In the genomic region with DNA sequence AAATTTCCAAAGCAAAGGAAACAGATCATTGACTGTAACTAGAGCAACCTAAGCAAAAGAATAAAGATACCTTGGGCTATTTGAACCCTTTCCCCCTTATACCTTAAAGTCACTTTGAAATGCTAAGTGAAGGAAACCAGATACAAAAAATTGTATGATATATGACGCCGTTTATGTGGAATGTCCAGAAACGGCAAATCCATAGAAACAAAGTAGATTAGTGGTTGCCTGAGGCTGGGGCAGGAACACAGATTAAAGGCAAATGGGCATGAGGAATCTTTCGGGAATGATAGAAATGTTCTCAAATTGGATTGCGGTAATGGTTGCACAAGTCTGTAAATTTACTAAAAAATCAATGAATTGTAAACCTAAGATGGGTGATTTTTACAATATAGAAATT, we compare ENCODE assay signal across 16 cellular contexts.
A peak's percentile ranks its signal among the peaks of the same experiment; 100 is the strongest.
DNase-seq lines count a peak whose midpoint lies in the region; ATAC-seq, FAIRE-seq and TF ChIP-seq lines count a peak whose summit lies in the region.
"Had no signal": no experiment of that assay in that cellular context is flagged by ENCODE, and none has a peak within 500 bp of the region (broad histone marks: within the 10 kb centered on the region; RNA-seq: fewer than 3 reads in every experiment).

No MANE protein-coding gene starts in this region.

- H3K36me3 ChIP-seq in hepatocyte (replicated peaks; ENCODE audit: insufficient read depth, low read depth) (no peaks in the 10 kb centered on the region), heart left ventricle (no peaks in the 10 kb centered on the region)

- no peaks in the 10 kb centered on the region for H4K20me1 ChIP-seq in hepatocyte (ENCODE audit: insufficient read depth, poor library complexity, severe bottlenecking)

- POLR2A ChIA-PET in A549 (lab: Yijun Ruan, JAX): interaction anchor here (1.6 kb wide), 1 partner anchor 9 kb away, joined by 6 read pairs; no protein-coding TSS in a partner anchor

- no peak overlapping the region for H2AFZ ChIP-seq in hepatocyte

- H3K9me3 ChIP-seq in A549 (no peaks in the 10 kb centered on the region), hepatocyte (ENCODE audit: low read depth) (no peaks in the 10 kb centered on the region), heart left ventricle (peaks cover 0 to 5% (median 0%) of the 10 kb centered on the region in 12 donors)

- TF ChIP-seq RAD21 in A549 (conservative IDR thresholded peaks at IDR 0.05 in 1 of 2, IDR thresholded peaks at IDR 0.05 in 1 of 2): no peak

- TF ChIP-seq CTCF in A549 (IDR thresholded peaks at IDR 0.05) (no peak), hepatocyte (IDR thresholded peaks at IDR 0.05; ENCODE audit: poor library complexity) (no peak), heart left ventricle (IDR thresholded peaks at IDR 0.05) (no peak)

- peak in 1 of 2 experiments; percentile 43; a peak in 1 of 5 replicates for TF ChIP-seq EP300 in A549 (IDR thresholded peaks at IDR 0.05)

- no peak for FAIRE-seq in A549 (lab: Jason Lieb, UNC)

- DNase-seq in A549 (ENCODE audit: low read depth in 1 of 2, low spot score in 1 of 2) (peak in 1 of 2 experiments; percentile 42), HPDE6-E6E7 (ENCODE audit: extremely low spot score) (peak; percentile 22), amniotic epithelial cell (ENCODE audit: low read depth) (peak; percentile 99), hepatocyte (ENCODE audit: low spot score) (no peak), heart left ventricle (no peak), T-helper 9 cell (no peak)
- DNase-seq: activated CD4-positive, alpha-beta T cell treated with anti-CD3 and anti-CD28 coated beads, Interleukin-2, amount 10 ng/mL, durations not matched to agents 24 days and 14 days; activated effector memory CD4-positive, alpha-beta T cell treated with anti-CD3 and anti-CD28 coated beads, Interleukin-2, amount 50 U/mL, for 16 hours; AML-193; cortex of kidney; H7; Karpas-422; NCI-H446; SIG-M5 had no signal

- no peaks in the 10 kb centered on the region for H3K9me2 ChIP-seq in hepatocyte (replicated peaks; ENCODE audit: insufficient read depth)

- H3K4me1 ChIP-seq in A549 (peaks cover 27% of the 10 kb centered on the region; the same call in 2 of the 3 replicates), hepatocyte (ENCODE audit: insufficient read depth) (no peaks in the 10 kb centered on the region), heart left ventricle (peaks cover 0 to 24% (median 10%) of the 10 kb centered on the region in 12 donors)

- H3K4me2 ChIP-seq in A549 (peak overlapping the region; percentile 36), hepatocyte (peak overlapping the region; percentile 29)

- peak overlapping the region; percentile 51 to 75; a peak in 5 of 6 replicates for H3K27ac ChIP-seq in A549
- H3K27ac ChIP-seq in hepatocyte: peak overlapping the region; percentile 88
- H3K27ac ChIP-seq in heart left ventricle: peak overlapping the region in 5 of 12 donors; percentile 28 to 47 (median 30)

- no peaks in the 10 kb centered on the region for H3K79me2 ChIP-seq in hepatocyte

- H3K27me3 ChIP-seq in hepatocyte (no peaks in the 10 kb centered on the region), heart left ventricle (no peaks in the 10 kb centered on the region)

- CTCF ChIA-PET in A549 (lab: Yijun Ruan, JAX): interaction anchor here (2.9 to 3.4 kb wide), 2 partner anchors 11 to 18 kb away, joined by 9 to 21 read pairs; no protein-coding TSS in a partner anchor

- intact Hi-C loops in heart left ventricle (cut with DNase I): no loop called here

- H3K4me3 ChIP-seq in A549 (no peak overlapping the region), hepatocyte (no peak overlapping the region), heart left ventricle (no peak overlapping the region)

- WGBS in A549 (ENCODE audit: missing lambda C conversion rate): 22% methylated on average over 5 of the region's 5 CpGs
- 45% methylated on average over 5 of the region's 5 CpGs for WGBS in hepatocyte (ENCODE audit: low lambda C conversion rate, missing lambda C conversion rate)
- 90 to 92% (median 91%) methylated on average over 5 of the region's 5 CpGs for WGBS in heart left ventricle, 4 donors

- no peak for TF ChIP-seq POLR2A in A549 (IDR thresholded peaks at IDR 0.05; ENCODE audit: low read length)
- no peak for TF ChIP-seq POLR2A in heart left ventricle (IDR thresholded peaks at IDR 0.05)

- ATAC-seq in A549 (peak in 1 of 2 experiments; percentile 66; a peak in 3 of 6 replicates), heart left ventricle (no peak), HG03159 (IDR thresholded peaks at IDR 0.05; ENCODE audit: unreplicated experiment) (no peak), GM19455 (IDR thresholded peaks at IDR 0.05; ENCODE audit: unreplicated experiment) (no peak)

TF ChIP-seq in A549, 52 proteins besides CTCF, POLR2A, EP300 and RAD21:
- TF ChIP-seq FOSL2 (IDR thresholded peaks at IDR 0.05) (no peak), FOSL2 (CRISPR knock-in tag; IDR thresholded peaks at IDR 0.05) (peak; percentile 36; the same call in 1 of the 2 replicates), CEBPB (IDR thresholded peaks at IDR 0.05) (peak; percentile 32 to 67; a peak in 3 of 4 replicates), JUNB (IDR thresholded peaks at IDR 0.05) (peak; percentile 59), CBX8 (IDR thresholded peaks at IDR 0.05) (no peak), JUN (IDR thresholded peaks at IDR 0.05) (peak in 1 of 2 experiments; percentile 41; a peak in 1 of 5 replicates), TP53 (CRISPR knock-in tag; IDR thresholded peaks at IDR 0.05) (no peak)

Comparison
In these comparisons a context has a peak if more than half of its experiments do, and no peak if none do; other contexts are left out.
1. DNase-seq: peak in HPDE6-E6E7 (single experiment) and amniotic epithelial cell (single experiment); none in hepatocyte (single experiment), heart left ventricle (0 of 5) and T-helper 9 cell (single experiment).